ENCODE assay signal across 13 cellular contexts in the genomic region with DNA sequence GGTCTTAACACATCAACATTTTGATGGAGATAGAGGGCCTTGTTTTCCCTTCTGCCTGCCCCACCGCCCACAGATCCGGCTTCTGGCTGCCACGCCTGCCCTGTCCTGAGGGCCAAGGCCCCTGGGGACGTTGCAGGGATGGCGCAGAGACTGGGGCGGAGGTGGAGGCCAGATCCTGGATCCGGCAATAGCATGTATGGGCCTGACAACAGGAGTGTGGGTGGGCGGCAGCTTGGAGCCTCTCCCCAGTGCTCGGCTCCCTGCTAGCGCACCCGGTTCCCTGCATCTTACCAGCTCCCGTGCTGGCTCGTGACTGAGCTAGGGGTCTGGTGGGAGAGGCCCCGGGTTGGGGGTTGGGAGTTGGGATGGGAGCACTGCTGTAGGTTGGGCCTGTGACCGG.
DNase-seq lines count a peak whose midpoint lies in the region; TF ChIP-seq lines count a peak whose summit lies in the region.
"Had no signal": no experiment of that assay in that cellular context is flagged by ENCODE, and none has a peak within 500 bp of the region (broad histone marks: within the 10 kb centered on the region; RNA-seq: fewer than 3 reads in every experiment).

No MANE protein-coding gene starts in this region.

- no peaks in the 10 kb centered on the region for H3K27me3 Mint-ChIP-seq in CD14-positive monocyte (ENCODE audit: low read depth in 3 of 3)
- H3K27me3 Mint-ChIP-seq: activated naive CD8-positive, alpha-beta T cell; memory B cell had no signal

- H3K36me3 ChIP-seq in muscle layer of colon (ENCODE audit: insufficient read depth, low read length), result peaks cover 27% of the 10 kb centered on the region
- no peaks in the 10 kb centered on the region for H3K36me3 ChIP-seq in effector memory CD4-positive, alpha-beta T cell (ENCODE audit: control insufficient read depth, insufficient read depth, low read length)

- H3K9ac ChIP-seq in muscle layer of colon (ENCODE audit: low read length), result no peak overlapping the region

- no peaks in the 10 kb centered on the region for H3K9me3 Mint-ChIP-seq in CD14-positive monocyte
- H3K9me3 Mint-ChIP-seq: memory B cell had no signal

- no peak for DNase-seq in CD14-positive monocyte (ENCODE audit: low spot score)
- DNase-seq in coronary artery (ENCODE audit: low spot score), result no peak
- DNase-seq in substantia nigra (lab: John Stamatoyannopoulos, UW), result no peak
- DNase-seq in NCI-H2029 (lab: John Stamatoyannopoulos, UW), result no peak
- DNase-seq in cerebellar nuclear complex (lab: John Stamatoyannopoulos, UW), result no peak
- no peak for DNase-seq in NOMO-1 treated with DMSO at 0.1 percent for 48 hours (lab: John Stamatoyannopoulos, UW; ENCODE audit: unreplicated experiment)
- no peak for DNase-seq in effector memory CD4-positive, alpha-beta T cell
- DNase-seq: NCI-H1092 treated with DMSO at 0.1 percent for 48 hours, NCI-H2227 treated with DMSO at 0.1 percent for 48 hours had no signal

- peak overlapping the region; percentile 86 to 96 (median 92) for H3K27ac Mint-ChIP-seq in CD14-positive monocyte
- H3K27ac Mint-ChIP-seq: activated naive CD8-positive, alpha-beta T cell; memory B cell had no signal

- peaks cover 70% of the 10 kb centered on the region for H3K4me1 ChIP-seq in muscle layer of colon (ENCODE audit: insufficient read depth, low read length)
- peaks cover 6% of the 10 kb centered on the region for H3K4me1 ChIP-seq in effector memory CD4-positive, alpha-beta T cell (ENCODE audit: control insufficient read depth, insufficient read depth, low read length, poor library complexity, severe bottlenecking)

- H3K4me3 ChIP-seq in coronary artery, result peak overlapping the region; percentile 32
- H3K4me3 ChIP-seq in muscle layer of colon (ENCODE audit: low read depth in 1 of 2, low read length in 2 of 2), result no peak overlapping the region
- H3K4me3 ChIP-seq in effector memory CD4-positive, alpha-beta T cell (ENCODE audit: insufficient read depth, low read depth, low read length, poor library complexity, severe bottlenecking), result no peak overlapping the region
- H3K4me3 ChIP-seq: K562 had no signal

- no peaks in the 10 kb centered on the region for H3K27me3 ChIP-seq in muscle layer of colon (ENCODE audit: control insufficient read depth in 1 of 2, insufficient read depth in 2 of 2, low read length in 2 of 2)
- no peaks in the 10 kb centered on the region for H3K27me3 ChIP-seq in effector memory CD4-positive, alpha-beta T cell (replicated peaks; ENCODE audit: control insufficient read depth, insufficient read depth, low read length, poor library complexity, severe bottlenecking)

- peaks cover 18 to 33% of the 10 kb centered on the region in 2 donors for H3K36me3 Mint-ChIP-seq in CD14-positive monocyte
- H3K36me3 Mint-ChIP-seq: activated naive CD8-positive, alpha-beta T cell; memory B cell had no signal

- intact Hi-C loops in CD14-positive monocyte (cut with micrococcal nuclease), result no loop called here

- peak overlapping the region; percentile 98 to 99 for H3K27ac ChIP-seq in coronary artery
- H3K27ac ChIP-seq in muscle layer of colon (ENCODE audit: low read depth, low read length), result peak overlapping the region; percentile 16
- peak overlapping the region; percentile 7 for H3K27ac ChIP-seq in substantia nigra (ENCODE audit: low read depth, low read length, poor library complexity, severe bottlenecking)
- no peak overlapping the region for H3K27ac ChIP-seq in effector memory CD4-positive, alpha-beta T cell (ENCODE audit: insufficient read depth, low read length, poor library complexity, severe bottlenecking)

- H3K4me3 Mint-ChIP-seq in CD14-positive monocyte, result peak overlapping the region in 1 of 2 donors; percentile 46
- H3K4me3 Mint-ChIP-seq: activated naive CD8-positive, alpha-beta T cell; memory B cell had no signal

- no peak for TF ChIP-seq CTCF in CD14-positive monocyte (IDR thresholded peaks at IDR 0.05)
- no peak for TF ChIP-seq CTCF in coronary artery (IDR thresholded peaks at IDR 0.05)

- H3K4me1 Mint-ChIP-seq in CD14-positive monocyte, result peaks cover 86% of the 10 kb centered on the region

- no peaks in the 10 kb centered on the region for H3K9me3 ChIP-seq in muscle layer of colon (ENCODE audit: low read length)
- no peaks in the 10 kb centered on the region for H3K9me3 ChIP-seq in effector memory CD4-positive, alpha-beta T cell (ENCODE audit: control insufficient read depth, low read length)
